Comparison of ENCODE assay signal across 12 cellular contexts in the genomic region with DNA sequence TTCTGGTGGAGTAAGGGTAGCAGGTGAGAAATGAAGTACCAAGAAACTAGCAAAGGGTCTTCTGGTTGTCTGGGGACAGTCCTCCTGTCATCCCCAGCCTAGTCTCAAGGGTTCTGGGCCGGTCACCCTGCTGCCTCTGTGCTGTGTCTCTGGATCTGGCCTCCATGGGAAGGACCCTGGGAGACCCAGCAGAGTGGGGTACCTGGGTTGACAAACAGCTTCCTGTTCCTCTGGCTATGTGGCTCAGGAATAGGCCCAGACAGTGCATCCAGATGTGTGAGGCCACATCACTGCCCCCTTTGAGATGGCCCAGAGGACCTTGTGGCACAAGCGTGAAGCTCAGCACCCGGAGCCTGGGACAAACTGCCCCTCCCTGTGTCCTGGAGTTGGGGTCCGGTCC. TPM values are rescaled to one million over a fixed set of nuclear protein-coding genes. Genes with fewer than 3 reads are reported as not detected.
"Had no signal": no experiment of that assay in that cellular context is flagged by ENCODE, and none has a peak within 500 bp of the region (broad histone marks: within the 10 kb centered on the region; RNA-seq: fewer than 3 reads in every experiment).

No MANE protein-coding gene starts in this region.

RNA-seq across cellular contexts. Expression of a gene that starts 10.7 kb away (rescaled TPM):
- total RNA-seq: activated CD4-positive, alpha-beta memory T cell treated with anti-CD3 and anti-CD28 coated beads for 36 hours; activated CD8-positive, alpha-beta memory T cell treated with anti-CD3 and anti-CD28 coated beads, Interleukin-2, amount 10 ng/mL, durations not matched to agents 7 days and 5 days; activated CD8-positive, alpha-beta T cell treated with anti-CD3 and anti-CD28 coated beads for 36 hours; activated naive CD8-positive, alpha-beta T cell treated with anti-CD3 and anti-CD28 coated beads, Interleukin-2, amount 10 ng/mL, durations not matched to agents 7 days and 5 days; activated T-helper 2 cell treated with anti-CD3 and anti-CD28 coated beads, Interferon-gamma antibody, Interleukin-2, Interleukin-4, amounts not matched to agents 10 μg/mL and 5 μg/mL and 100 μg/mL, durations not matched to agents 14 hours and 24 hours and 36 hours; ascending aorta; cardiac muscle cell; T-cell; T-helper 1 cell treated with Interleukin-12 subunit alpha and Interleukin-12 subunit beta and Interleukin-4 antibody, amounts not matched to agents 30 ng/mL and 1 ng/mL, for 36 hours; T-helper 17 cell; T-helper 2 cell treated with Interferon-gamma antibody and Interleukin-4, amounts not matched to agents 100 ng/mL and 5 ng/mL, for 36 hours; WTC11 had no signal
- polyA plus RNA-seq: cardiac muscle cell had no signal
